In genomic region chr12:6295187-6295811, GRCh38 we compare ENCODE assay signal across 8 cellular contexts. TPM values are rescaled to one million over a fixed set of nuclear protein-coding genes. Genes with fewer than 3 reads are reported as not detected.
DNase-seq lines count a peak whose midpoint lies in the region; FAIRE-seq and TF ChIP-seq lines count a peak whose summit lies in the region.

No MANE protein-coding gene starts in this region.

- peak overlapping the region; percentile 0 for H3K4me2 ChIP-seq in endothelial cell of umbilical vein (ENCODE audit: insufficient read depth, low read length)

- BruUV-seq in endothelial cell of umbilical vein (replicated peaks; lab: Mats Ljungman, UMichigan): TSS peak; percentile 68

- intact Hi-C loops in endothelial cell of umbilical vein (cut with micrococcal nuclease): loop anchor here (1.0 kb wide), 2 partner anchors 9 to 28 kb away; no protein-coding TSS in a partner anchor
- intact Hi-C loops in ascending aorta (cut with DNase I): no loop called here

- no peaks in the 10 kb centered on the region for H4K20me1 ChIP-seq in endothelial cell of umbilical vein (replicated peaks; ENCODE audit: control insufficient read depth, extremely low read depth, insufficient read depth, low read length)

- no peaks in the 10 kb centered on the region for H3K9me1 ChIP-seq in endothelial cell of umbilical vein (replicated peaks; ENCODE audit: control insufficient read depth, extremely low read depth, insufficient read depth, low read length)

- H3K9me3 ChIP-seq in endothelial cell of umbilical vein (replicated peaks; ENCODE audit: control insufficient read depth, insufficient read depth, low read length) (no peaks in the 10 kb centered on the region), WERI-Rb-1 (ENCODE audit: severe bottlenecking) (peaks cover 2% of the 10 kb centered on the region), ascending aorta (no peaks in the 10 kb centered on the region)

- TF ChIP-seq CTCF in endothelial cell of umbilical vein (IDR thresholded peaks at IDR 0.05; ENCODE audit: extremely low read depth in 1 of 2, insufficient read depth in 1 of 2, low read depth in 1 of 2, low read length in 2 of 2): no peak
- no peak for TF ChIP-seq CTCF in WERI-Rb-1 (IDR thresholded peaks at IDR 0.05; ENCODE audit: low read depth, low read length)
- TF ChIP-seq CTCF in ascending aorta (IDR thresholded peaks at IDR 0.05): no peak

- peaks cover 13% of the 10 kb centered on the region for H3K4me1 ChIP-seq in endothelial cell of umbilical vein (ENCODE audit: control insufficient read depth, extremely low read depth, insufficient read depth, low read length)
- no peaks in the 10 kb centered on the region for H3K4me1 ChIP-seq in ascending aorta

- CTCF ChIA-PET in endothelial cell of umbilical vein (lab: Charles Lee): interaction anchor here (0.9 to 2.0 kb wide), 4 partner anchors 9 to 103 kb away, joined by 3 to 10 read pairs (median 8); no protein-coding TSS in a partner anchor

- no peak for TF ChIP-seq POLR2A in endothelial cell of umbilical vein (IDR thresholded peaks at IDR 0.05; ENCODE audit: low read depth, low read length)

- dilution Hi-C loops in endothelial cell of umbilical vein (cut with MboI; ENCODE audit: extremely low pct_ligation_motif_present, low sequenced_read_pairs): no loop called here

- H3K4me3 ChIP-seq in endothelial cell of umbilical vein (replicated peaks in 1 of 3; ENCODE audit: insufficient read depth in 1 of 3, low read depth in 1 of 3, low read length in 3 of 3): no peak overlapping the region
- H3K4me3 ChIP-seq in WERI-Rb-1 (ENCODE audit: low read depth, low read length): no peak overlapping the region
- no peak overlapping the region for H3K4me3 ChIP-seq in ascending aorta

- POLR2A ChIA-PET in endothelial cell of umbilical vein (lab: Charles Lee): no interaction called here

- H3K79me2 ChIP-seq in endothelial cell of umbilical vein (ENCODE audit: control insufficient read depth, insufficient read depth, low read length): no peaks in the 10 kb centered on the region

- H3K27me3 ChIP-seq in endothelial cell of umbilical vein (ENCODE audit: control insufficient read depth in 2 of 2, insufficient read depth in 2 of 2, low read length in 2 of 2): no peaks in the 10 kb centered on the region
- H3K27me3 ChIP-seq in WERI-Rb-1 (ENCODE audit: insufficient read depth, low read depth, severe bottlenecking): no peaks in the 10 kb centered on the region
- H3K27me3 ChIP-seq in ascending aorta: no peaks in the 10 kb centered on the region

- peak overlapping the region; percentile 41 for H3K9ac ChIP-seq in endothelial cell of umbilical vein (replicated peaks; ENCODE audit: extremely low read depth, insufficient read depth, low read length)

- H3K36me3 ChIP-seq in endothelial cell of umbilical vein (ENCODE audit: control insufficient read depth in 2 of 2, extremely low read depth in 1 of 2, insufficient read depth in 2 of 2, low read length in 2 of 2): no peaks in the 10 kb centered on the region
- H3K36me3 ChIP-seq in WERI-Rb-1: no peaks in the 10 kb centered on the region
- no peaks in the 10 kb centered on the region for H3K36me3 ChIP-seq in ascending aorta

- DNase-seq in DMS153 (lab: John Stamatoyannopoulos, UW): peak; percentile 92
- DNase-seq in NCI-H2029 treated with DMSO at 0.1 percent for 48 hours (lab: John Stamatoyannopoulos, UW): peak; percentile 16
- peak; percentile 90 for DNase-seq in endothelial cell of umbilical vein (ENCODE audit: low read depth, low spot score)
- peak; percentile 65 for DNase-seq in myocyte (ENCODE audit: low read depth)
- DNase-seq in WERI-Rb-1: no peak
- DNase-seq in Kasumi-1 (lab: John Stamatoyannopoulos, UW): no peak
- DNase-seq in ascending aorta (ENCODE audit: low spot score in 2 of 2): no peak
- no peak for DNase-seq in NCI-H2171 (lab: John Stamatoyannopoulos, UW)

- no peak overlapping the region for H2AFZ ChIP-seq in endothelial cell of umbilical vein (ENCODE audit: low read depth, low read length)

- H3K27ac ChIP-seq in endothelial cell of umbilical vein (ENCODE audit: insufficient read depth, low read depth, low read length): peak overlapping the region; percentile 86
- H3K27ac ChIP-seq in WERI-Rb-1: no peak overlapping the region
- no peak overlapping the region for H3K27ac ChIP-seq in ascending aorta

- peak; percentile 43 for FAIRE-seq in endothelial cell of umbilical vein (lab: Jason Lieb, UNC)

TF ChIP-seq in endothelial cell of umbilical vein, 7 proteins besides CTCF, POLR2A, EP300 and RAD21:
- peak; percentile 14 for TF ChIP-seq FOS (IDR thresholded peaks at IDR 0.05; ENCODE audit: borderline replicate concordance, insufficient read depth, low read length)
- no peak for TF ChIP-seq MAX (IDR thresholded peaks at IDR 0.05; ENCODE audit: insufficient read depth, insufficient read length)
- TF ChIP-seq POLR2AphosphoS5 (IDR thresholded peaks at IDR 0.05; ENCODE audit: insufficient read depth, low read depth, low read length): no peak
- peak; percentile 84 for TF ChIP-seq JUN (IDR thresholded peaks at IDR 0.05; ENCODE audit: borderline replicate concordance, insufficient read depth, insufficient read length, low read depth)
- TF ChIP-seq EZH2 (IDR thresholded peaks at IDR 0.05; ENCODE audit: borderline replicate concordance, low read depth, low read length, severe bottlenecking): no peak
- no peak for TF ChIP-seq GATA2 (IDR thresholded peaks at IDR 0.05; ENCODE audit: insufficient read depth, insufficient read length, low read depth, low read length)
TF ChIP-seq in endothelial cell of umbilical vein: peak in this region for 2.

RNA-seq across cellular contexts. Expression of gene PLEKHG6, which starts 15.2 kb away (rescaled TPM):
- total RNA-seq in endothelial cell of umbilical vein: 0.48 TPM in 1 of 2 replicates, not detected in the other
- polyA plus RNA-seq in endothelial cell of umbilical vein: 0.11 and 0.12 TPM in 2 replicates
- 0.09 and 0.79 TPM in 2 replicates for polyA plus RNA-seq in endothelial cell of umbilical vein (2011; cell fraction: cytosol; rRNA removed)
- 0.04 TPM in 1 of 2 replicates, not detected in the other for polyA plus RNA-seq in endothelial cell of umbilical vein (2011; cell fraction: nucleus; rRNA removed)
- 0.14 and 0.50 TPM in 2 replicates for polyA plus RNA-seq in endothelial cell of umbilical vein (2012)
- polyA minus RNA-seq in endothelial cell of umbilical vein: not detected in 2 replicates
- not detected for polyA minus RNA-seq in endothelial cell of umbilical vein (2011; cell fraction: cytosol; rRNA and poly(A)+ RNA removed)
- polyA minus RNA-seq in endothelial cell of umbilical vein (2011; cell fraction: nucleus; rRNA and poly(A)+ RNA removed): not detected in 2 replicates
- not detected in 2 replicates for total RNA-seq in myocyte
- polyA plus RNA-seq in myocyte (2012): 0.59 TPM
- total RNA-seq in ascending aorta: not detected

RNA-seq across cellular contexts. Expression of gene TNFRSF1A, which starts 46.6 kb away (rescaled TPM):
- total RNA-seq in endothelial cell of umbilical vein (84.0 and 98.2 TPM in 2 replicates), myocyte (147 and 150 TPM in 2 replicates), ascending aorta (528 TPM)
- polyA plus RNA-seq in endothelial cell of umbilical vein: 86.5 and 92.9 TPM in 2 replicates
- 83.7 and 84.0 TPM in 2 replicates for polyA plus RNA-seq in endothelial cell of umbilical vein (2011; cell fraction: cytosol; rRNA removed)
- 63.0 and 68.9 TPM in 2 replicates for polyA plus RNA-seq in endothelial cell of umbilical vein (2011; cell fraction: nucleus; rRNA removed)
- 101 and 108 TPM in 2 replicates for polyA plus RNA-seq in endothelial cell of umbilical vein (2012)
- 91.7 and 97.9 TPM in 2 replicates for polyA minus RNA-seq in endothelial cell of umbilical vein
- polyA minus RNA-seq in endothelial cell of umbilical vein (2011; cell fraction: cytosol; rRNA and poly(A)+ RNA removed): 65.3 TPM
- polyA minus RNA-seq in endothelial cell of umbilical vein (2011; cell fraction: nucleus; rRNA and poly(A)+ RNA removed): 58.5 and 60.2 TPM in 2 replicates
- polyA plus RNA-seq in myocyte (2012): 140 TPM

Comparison
In these comparisons a context has a peak if more than half of its experiments do, and no peak if none do; other contexts are left out.
1. DNase-seq: peak in DMS153 (single experiment), NCI-H2029 treated with DMSO at 0.1 percent for 48 hours (single experiment), endothelial cell of umbilical vein (single experiment) and myocyte (single experiment); none in WERI-Rb-1 (single experiment), Kasumi-1 (0 of 2), ascending aorta (0 of 2) and NCI-H2171 (single experiment).